In the genomic region with DNA sequence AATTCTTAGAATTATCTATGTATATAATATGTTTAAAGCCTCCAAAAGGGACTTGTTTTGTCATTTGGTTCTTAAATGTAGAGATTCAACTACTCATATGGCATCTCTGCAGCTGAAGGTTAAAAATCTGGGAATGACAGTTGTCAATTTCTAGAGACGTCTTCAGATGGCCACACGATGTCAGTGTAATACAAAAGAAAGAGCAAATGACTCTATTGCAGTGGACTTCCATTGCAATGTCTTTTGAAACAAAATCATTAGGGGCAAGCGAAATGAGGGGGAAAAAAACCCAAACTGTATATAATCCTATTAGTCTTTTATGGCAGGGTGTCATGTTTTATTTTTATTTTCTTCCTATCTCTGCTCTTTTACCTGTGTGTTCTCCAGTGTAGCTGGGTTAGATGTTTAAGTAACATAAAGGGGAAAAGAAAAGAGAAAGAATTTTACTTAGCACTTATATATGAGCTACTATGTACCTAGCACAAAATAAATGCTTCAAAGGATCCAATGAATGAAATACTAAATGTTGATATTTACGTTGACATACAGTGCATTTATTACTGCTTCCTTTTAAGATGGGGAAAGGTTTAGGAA, we compare ENCODE assay signal across 8 cellular contexts. TPM values are rescaled to one million over a fixed set of nuclear protein-coding genes. Genes with fewer than 3 reads are reported as not detected.
DNase-seq lines count a peak whose midpoint lies in the region; ATAC-seq, FAIRE-seq and TF ChIP-seq lines count a peak whose summit lies in the region.

No MANE protein-coding gene starts in this region.

- in situ Hi-C loops in T47D (cut with HindIII; ENCODE audit: low pct_unique_long_range_greater_than_20kb, low sequenced_read_pairs) = no loop called here

- DNase-seq in ELR (ENCODE audit: low read depth) (peak; percentile 74), NCI-H146 (lab: John Stamatoyannopoulos, UW) (peak; percentile 70), T47D (ENCODE audit: low read depth in 1 of 2, low spot score in 1 of 2) (peak; percentile 5 to 64), lower lobe of right lung (no peak), GM19239 (ENCODE audit: insufficient read length, low spot score) (no peak), immature natural killer cell (no peak)

- peak; percentile 55 for TF ChIP-seq CTCF in lower lobe of right lung (IDR thresholded peaks at IDR 0.05)

- ATAC-seq in lower lobe of right lung (peak in 1 of 2 donors; percentile 62), HG02759 (IDR thresholded peaks at IDR 0.05; ENCODE audit: unreplicated experiment) (no peak), GM18861 (IDR thresholded peaks at IDR 0.05; ENCODE audit: unreplicated experiment) (no peak)

- no peak overlapping the region for H3K4me3 ChIP-seq in lower lobe of right lung

- H3K36me3 Mint-ChIP-seq in immature natural killer cell = no peaks in the 10 kb centered on the region

- no peaks in the 10 kb centered on the region for H3K4me1 ChIP-seq in lower lobe of right lung

- no peak overlapping the region for H3K27ac ChIP-seq in lower lobe of right lung

- FAIRE-seq in GM19239 (lab: Jason Lieb, UNC) = no peak

- H3K27me3 Mint-ChIP-seq in immature natural killer cell (ENCODE audit: low read depth in 3 of 3) = peaks cover 0 to 2% (median 0%) of the 10 kb centered on the region in 3 donors

- H3K4me1 Mint-ChIP-seq in immature natural killer cell = no peaks in the 10 kb centered on the region

- H3K4me3 Mint-ChIP-seq in immature natural killer cell = no peak overlapping the region

- H3K36me3 ChIP-seq in lower lobe of right lung = no peaks in the 10 kb centered on the region

- intact Hi-C loops in lower lobe of right lung (cut with DNase I) = loop anchor here (10.0 kb wide), 1 partner anchor 240 kb away; no protein-coding TSS in a partner anchor

- no peak overlapping the region for H3K27ac Mint-ChIP-seq in immature natural killer cell

- H3K9me3 Mint-ChIP-seq in immature natural killer cell = peaks cover 0 to 12% (median 6%) of the 10 kb centered on the region in 6 donors

- no peaks in the 10 kb centered on the region for H3K27me3 ChIP-seq in lower lobe of right lung (ENCODE audit: low read depth)

- H3K9me3 ChIP-seq in lower lobe of right lung = peaks cover 11% of the 10 kb centered on the region

RNA-seq across cellular contexts. Expression of a gene that starts 26.2 kb away (rescaled TPM):
- total RNA-seq in lower lobe of right lung = 83.1 TPM
- polyA plus RNA-seq in immature natural killer cell = not detected

Comparison
In these comparisons a context has a peak if more than half of its experiments do, and no peak if none do; other contexts are left out.
1. DNase-seq: peak in ELR (single experiment), NCI-H146 (single experiment) and T47D (2 of 2); none in lower lobe of right lung (single experiment), GM19239 (single experiment) and immature natural killer cell (0 of 3).